Comparison of ENCODE assay signal across 4 cellular contexts in genomic region chr3:175246234-175246633, GRCh38.
"Had no signal": no experiment of that assay in that cellular context is flagged by ENCODE, and none has a peak within 500 bp of the region (broad histone marks: within the 10 kb centered on the region; RNA-seq: fewer than 3 reads in every experiment).

No MANE protein-coding gene starts in this region.

- ATAC-seq: HepG2, K562 had no signal

- H3K4me3 ChIP-seq: K562 had no signal

- H3K4me2 ChIP-seq: KMS-11 had no signal

- H3K27ac ChIP-seq: HL-60, KMS-11 had no signal

- H3K9ac ChIP-seq: KMS-11 had no signal
